Comparison of ENCODE assay signal across 9 cellular contexts in the genomic region with DNA sequence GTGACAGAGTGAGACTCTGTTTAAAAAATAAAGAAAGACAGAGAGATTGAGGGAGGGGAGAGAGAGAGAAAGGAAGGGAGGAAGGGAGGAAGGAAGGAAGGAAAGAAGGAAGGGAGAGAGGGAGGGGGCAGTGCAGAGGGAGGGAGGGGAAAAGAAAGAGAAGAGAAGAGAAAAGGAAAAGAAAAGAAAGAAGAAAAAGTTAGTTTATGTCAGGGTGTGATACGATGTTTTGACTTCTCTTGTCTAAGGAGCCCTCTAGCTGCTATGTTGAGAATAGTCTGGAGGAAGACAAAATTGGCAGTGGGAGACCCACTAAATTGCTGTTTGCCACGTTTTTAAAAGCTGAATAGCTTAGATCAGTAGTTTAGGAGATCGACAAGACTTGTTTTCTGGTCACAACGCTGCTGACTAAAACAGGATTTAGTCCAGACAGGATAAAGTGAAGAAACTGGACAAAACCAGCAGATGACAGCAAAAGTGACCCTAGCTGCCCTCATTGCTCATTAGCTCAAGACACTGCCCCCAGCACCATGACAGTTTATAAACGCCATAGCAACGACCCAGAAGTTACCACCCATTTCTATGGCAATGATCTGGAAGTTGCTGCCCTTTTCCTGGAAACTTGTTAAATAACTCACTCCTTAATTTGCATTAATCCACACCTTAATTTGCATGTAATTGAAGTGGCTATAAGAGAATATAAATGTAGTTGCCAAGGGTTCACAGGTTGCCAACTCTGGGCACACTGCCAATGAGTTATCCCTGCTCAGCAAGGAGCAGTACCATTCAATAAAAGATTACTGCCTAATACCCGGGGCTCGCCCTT. TPM values are rescaled to one million over a fixed set of nuclear protein-coding genes. Genes with fewer than 3 reads are reported as not detected.
A peak's percentile ranks its signal among the peaks of the same experiment; 100 is the strongest.
DNase-seq lines count a peak whose midpoint lies in the region; ATAC-seq and TF ChIP-seq lines count a peak whose summit lies in the region.
"Had no signal": no experiment of that assay in that cellular context is flagged by ENCODE, and none has a peak within 500 bp of the region (broad histone marks: within the 10 kb centered on the region; RNA-seq: fewer than 3 reads in every experiment).

No MANE protein-coding gene starts in this region.

- DNase-seq in CD8-positive, alpha-beta T cell: peak in 1 of 7 experiments; percentile 25
- DNase-seq in LHCN-M2 (ENCODE audit: low read depth) (peak; percentile 20), WTC11 (ENCODE audit: low spot score) (no peak), memory B cell (ENCODE audit: low spot score in 2 of 2) (no peak), erythroblast (lab: John Stamatoyannopoulos, UW) (no peak), cerebellum (ENCODE audit: low spot score) (no peak)

- no peak overlapping the region for H3K4me3 ChIP-seq in CD8-positive, alpha-beta T cell (ENCODE audit: low read depth, low read length)

- peak; percentile 44 for TF ChIP-seq CTCF in CD8-positive, alpha-beta T cell (IDR thresholded peaks at IDR 0.05)
- TF ChIP-seq CTCF in WTC11 (IDR thresholded peaks at IDR 0.05): no peak

- intact Hi-C loops in CD8-positive, alpha-beta T cell (cut with DNase I, micrococcal nuclease): no loop called here

- peaks cover 4% of the 10 kb centered on the region for H3K4me1 Mint-ChIP-seq in CD8-positive, alpha-beta T cell (ENCODE audit: low read depth)
- peaks cover 32% of the 10 kb centered on the region for H3K4me1 Mint-ChIP-seq in WTC11
- H3K4me1 Mint-ChIP-seq in memory B cell: peaks cover 8% of the 10 kb centered on the region

- TF ChIP-seq POLR2A in erythroblast (IDR thresholded peaks at IDR 0.05; ENCODE audit: low read length): no peak

- no peaks in the 10 kb centered on the region for H3K36me3 ChIP-seq in CD8-positive, alpha-beta T cell (ENCODE audit: insufficient read depth, low read length)

- H3K9me3 Mint-ChIP-seq in CD8-positive, alpha-beta T cell: no peaks in the 10 kb centered on the region
- no peaks in the 10 kb centered on the region for H3K9me3 Mint-ChIP-seq in WTC11
- H3K9me3 Mint-ChIP-seq in memory B cell: no peaks in the 10 kb centered on the region
- H3K9me3 Mint-ChIP-seq: dendritic cell treated with granulocyte-macrophage colony-stimulating factor and Interleukin-4, amounts not matched to agents 40 ng/mL and 50 ng/mL, for 4 days had no signal

- H3K4me1 ChIP-seq in CD8-positive, alpha-beta T cell (ENCODE audit: insufficient read depth, low read length): no peaks in the 10 kb centered on the region

- ATAC-seq in CD8-positive, alpha-beta T cell: peak; percentile 36
- ATAC-seq in WTC11 (peak; percentile 67), memory B cell (ENCODE audit: low read depth) (no peak), GM21717 (IDR thresholded peaks at IDR 0.05; ENCODE audit: unreplicated experiment) (no peak), HG03432 (IDR thresholded peaks at IDR 0.05; ENCODE audit: unreplicated experiment) (no peak)

- POLR2A ChIA-PET in CD8-positive, alpha-beta T cell (lab: Charles Lee): no interaction called here
- POLR2A ChIA-PET in WTC11 (lab: Charles Lee): no interaction called here

- H3K27ac Mint-ChIP-seq in CD8-positive, alpha-beta T cell: no peak overlapping the region
- H3K27ac Mint-ChIP-seq in WTC11 (no peak overlapping the region), memory B cell (peak overlapping the region; percentile 65)
- H3K27ac Mint-ChIP-seq: dendritic cell treated with granulocyte-macrophage colony-stimulating factor and Interleukin-4, amounts not matched to agents 40 ng/mL and 50 ng/mL, for 4 days had no signal

- no peak overlapping the region for H3K4me3 Mint-ChIP-seq in CD8-positive, alpha-beta T cell
- H3K4me3 Mint-ChIP-seq in WTC11: no peak overlapping the region
- no peak overlapping the region for H3K4me3 Mint-ChIP-seq in memory B cell
- H3K4me3 Mint-ChIP-seq: dendritic cell treated with granulocyte-macrophage colony-stimulating factor and Interleukin-4, amounts not matched to agents 40 ng/mL and 50 ng/mL, for 4 days had no signal

- no peaks in the 10 kb centered on the region for H3K36me3 Mint-ChIP-seq in CD8-positive, alpha-beta T cell
- H3K36me3 Mint-ChIP-seq in WTC11 (no peaks in the 10 kb centered on the region), memory B cell (no peaks in the 10 kb centered on the region)

- no peaks in the 10 kb centered on the region for H3K9me3 ChIP-seq in CD8-positive, alpha-beta T cell (ENCODE audit: low read length)

- CTCF ChIA-PET in CD8-positive, alpha-beta T cell (lab: Charles Lee): interaction anchor here (0.6 to 2.8 kb wide), 6 partner anchors 13 to 129 kb away, joined by 3 to 9 read pairs (median 4); no protein-coding TSS in a partner anchor
- CTCF ChIA-PET in WTC11 (lab: Charles Lee): interaction anchor here (0.6 to 2.1 kb wide), 29 partner anchors 9 to 384 kb away, joined by 3 to 14 read pairs (median 4); a partner anchor contains a TSS

- no peak overlapping the region for H3K27ac ChIP-seq in CD8-positive, alpha-beta T cell (ENCODE audit: low read depth, low read length)

- H3K27me3 Mint-ChIP-seq in CD8-positive, alpha-beta T cell (ENCODE audit: low read depth): no peaks in the 10 kb centered on the region
- H3K27me3 Mint-ChIP-seq in WTC11 (ENCODE audit: low read depth): no peaks in the 10 kb centered on the region
- H3K27me3 Mint-ChIP-seq in memory B cell: peaks cover 5% of the 10 kb centered on the region

- no peaks in the 10 kb centered on the region for H3K27me3 ChIP-seq in CD8-positive, alpha-beta T cell (ENCODE audit: insufficient read depth, low read length)

TF ChIP-seq in WTC11, 78 proteins besides CTCF, POLR2A, EP300 and RAD21:
- TF ChIP-seq, protein P1, sequence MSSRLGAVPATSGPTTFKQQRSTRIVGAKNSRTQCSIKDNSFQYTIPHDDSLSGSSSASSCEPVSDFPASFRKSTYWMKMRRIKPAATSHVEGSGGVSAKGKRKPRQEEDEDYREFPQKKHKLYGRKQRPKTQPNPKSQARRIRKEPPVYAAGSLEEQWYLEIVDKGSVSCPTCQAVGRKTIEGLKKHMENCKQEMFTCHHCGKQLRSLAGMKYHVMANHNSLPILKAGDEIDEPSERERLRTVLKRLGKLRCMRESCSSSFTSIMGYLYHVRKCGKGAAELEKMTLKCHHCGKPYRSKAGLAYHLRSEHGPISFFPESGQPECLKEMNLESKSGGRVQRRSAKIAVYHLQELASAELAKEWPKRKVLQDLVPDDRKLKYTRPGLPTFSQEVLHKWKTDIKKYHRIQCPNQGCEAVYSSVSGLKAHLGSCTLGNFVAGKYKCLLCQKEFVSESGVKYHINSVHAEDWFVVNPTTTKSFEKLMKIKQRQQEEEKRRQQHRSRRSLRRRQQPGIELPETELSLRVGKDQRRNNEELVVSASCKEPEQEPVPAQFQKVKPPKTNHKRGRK (CRISPR knock-in tag; IDR thresholded peaks at IDR 0.05; ENCODE audit: borderline replicate concordance): peak; percentile 85; the same call in 1 of the 2 replicates
- no peak for TF ChIP-seq IRF2 (CRISPR knock-in tag; IDR thresholded peaks at IDR 0.05; ENCODE audit: borderline replicate concordance, low read depth)

RNA-seq across cellular contexts. Expression of a gene that starts 11.1 kb away (rescaled TPM):
- not detected for total RNA-seq in CD8-positive, alpha-beta T cell
- total RNA-seq in LHCN-M2 (2014; rRNA removed) (not detected in 2 replicates), WTC11 (2021) (not detected in 3 replicates), cerebellum (not detected)
- not detected for polyA plus RNA-seq in LHCN-M2 (2012)

RNA-seq across cellular contexts. Expression of a gene that starts 39.6 kb away (rescaled TPM):
- total RNA-seq in CD8-positive, alpha-beta T cell: 10 to 100 TPM; 70.0 to 72.3 TPM
- 0.17 TPM in 1 of 2 replicates, not detected in the other for total RNA-seq in LHCN-M2 (2014; rRNA removed)
- polyA plus RNA-seq in LHCN-M2 (2012): 0.67 TPM
- total RNA-seq in WTC11 (2021): 2.7 to 3.8 TPM (median 3.1 TPM) in 3 replicates
- total RNA-seq in cerebellum: not detected

Comparison
In these comparisons a context has a peak if more than half of its experiments do, and no peak if none do; other contexts are left out.
1. ATAC-seq: peak in CD8-positive, alpha-beta T cell (single experiment) and WTC11 (single experiment); none in memory B cell (single experiment), GM21717 (single experiment) and HG03432 (single experiment).
2. RNA of a gene that starts 39.6 kb away (total RNA-seq): 70.0 to 72.3 TPM in CD8-positive, alpha-beta T cell; 2.7 to 3.8 TPM in WTC11, 0.17 TPM in LHCN-M2 and not detected in cerebellum (single experiment); every median in the first group is over 10 times any median in the second.